ENCODE assay signal across 8 cellular contexts in genomic region chr15:57861039-57861638, GRCh38.
DNase-seq lines count a peak whose midpoint lies in the region; ATAC-seq and TF ChIP-seq lines count a peak whose summit lies in the region.

No MANE protein-coding gene starts in this region.

- CTCF ChIA-PET in AG04449 (lab: Yijun Ruan, JAX) = interaction anchor here (0.7 to 15.1 kb wide), 52 partner anchors 10 to 425 kb away, joined by 3 to 209 read pairs (median 5); partner anchors contain the start of genes ALDH1A2 and POLR2M

- 29 to 37% (median 34%) methylated on average over 6 of the region's 6 CpGs for WGBS in ovary, 3 donors

- no peak for TF ChIP-seq POLR2A in ovary (IDR thresholded peaks at IDR 0.05)

- H3K9me3 ChIP-seq in ovary = no peaks in the 10 kb centered on the region

- TF ChIP-seq CTCF in AG04449 (IDR thresholded peaks at IDR 0.05; ENCODE audit: insufficient read depth, low read length, missing control alignments) (peak; percentile 55), VCaP (conservative IDR thresholded peaks at IDR 0.05) (peak; percentile 86), foreskin fibroblast (IDR thresholded peaks at IDR 0.05; ENCODE audit: low read depth, low read length) (peak; percentile 64), ovary (IDR thresholded peaks at IDR 0.05) (peak; percentile 40 to 56 (median 48))

- H3K36me3 ChIP-seq in ovary = no peaks in the 10 kb centered on the region

- H3K27me3 ChIP-seq in ovary = no peaks in the 10 kb centered on the region

- H3K4me1 ChIP-seq in ovary (ENCODE audit: insufficient read depth) = no peaks in the 10 kb centered on the region

- no peak overlapping the region for H3K4me3 ChIP-seq in AG04449 (ENCODE audit: low read depth, low read length)
- H3K4me3 ChIP-seq in foreskin fibroblast (ENCODE audit: low read depth in 1 of 2, low read length in 2 of 2) = no peak overlapping the region
- no peak overlapping the region for H3K4me3 ChIP-seq in ovary

- POLR2A ChIA-PET in AG04449 (lab: Yijun Ruan, JAX) = no interaction called here

- no peak for TF ChIP-seq EP300 in ovary (IDR thresholded peaks at IDR 0.05)

- H3K27ac ChIP-seq in VCaP (no peak overlapping the region), ovary (no peak overlapping the region)

- ATAC-seq in HG02970 (IDR thresholded peaks at IDR 0.05; ENCODE audit: low FRiP score, unreplicated experiment) (no peak), GM19397 (IDR thresholded peaks at IDR 0.05; ENCODE audit: unreplicated experiment) (no peak)

- peak; percentile 7 for DNase-seq in AG04449 (ENCODE audit: low read depth, low spot score)
- peak; percentile 52 for DNase-seq in GM03348 (ENCODE audit: low spot score)
- DNase-seq in NCI-H1694 treated with DMSO at 0.1 percent for 48 hours (lab: John Stamatoyannopoulos, UW) = peak; percentile 61
- DNase-seq in foreskin fibroblast = peak; percentile 45 to 83
- no peak for DNase-seq in ovary

- intact Hi-C loops in ovary (cut with DNase I) = loop anchor here (5.0 to 10.0 kb wide), 3 partner anchors 106 to 306 kb away; no protein-coding TSS in a partner anchor

Comparison
In these comparisons a context has a peak if more than half of its experiments do, and no peak if none do; other contexts are left out.
1. DNase-seq: peak in AG04449 (single experiment), GM03348 (single experiment), NCI-H1694 treated with DMSO at 0.1 percent for 48 hours (single experiment) and foreskin fibroblast (2 of 2); none in ovary (0 of 5).
2. Peak in every context shown above with its lines, with median percentiles within 50 percentile points of each other: CTCF ChIP-seq.